ENCODE assay signal across 9 cellular contexts in the genomic region with DNA sequence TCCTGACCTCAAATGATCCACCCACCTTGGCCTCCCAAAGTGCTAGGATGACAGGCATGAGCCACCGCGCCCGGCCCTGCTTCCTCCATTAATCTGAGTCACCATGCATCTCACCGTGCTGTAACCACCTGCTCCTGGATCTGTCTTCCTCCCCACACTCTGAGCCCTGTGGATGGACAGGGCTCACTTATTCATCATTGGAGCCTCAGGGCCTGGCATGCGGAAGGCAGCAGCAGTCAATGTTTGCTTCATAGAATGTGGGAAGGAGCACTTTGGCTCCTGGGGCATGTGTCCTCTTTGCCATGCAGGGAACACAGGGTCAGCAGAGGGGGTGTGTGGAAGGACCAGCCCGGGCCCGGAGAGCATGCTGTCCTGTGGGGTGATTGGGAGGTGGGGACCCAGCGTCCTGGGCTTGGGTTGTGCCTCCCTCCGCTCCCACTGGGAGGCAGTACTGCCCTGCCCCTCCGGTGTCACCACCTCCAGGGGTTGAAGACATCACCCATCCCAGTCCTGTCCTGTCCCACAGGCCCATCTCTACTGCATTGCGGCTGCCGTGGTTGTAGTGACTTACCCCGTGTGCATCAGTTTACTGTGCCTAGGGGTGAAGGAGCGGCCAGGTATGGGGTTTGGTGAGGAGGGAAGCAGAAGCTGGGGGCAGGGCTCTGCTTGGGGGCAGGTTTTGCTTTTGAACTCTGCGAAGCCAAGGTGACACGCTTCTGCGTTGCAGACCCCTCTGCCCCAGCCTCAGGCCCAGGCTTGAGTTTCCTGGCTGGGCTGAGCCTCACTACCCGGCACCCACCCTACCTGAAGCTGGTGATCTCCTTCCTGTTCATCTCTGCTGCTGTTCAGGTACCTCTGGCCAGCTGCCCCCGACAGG. TPM values are rescaled to one million over a fixed set of nuclear protein-coding genes. Genes with fewer than 3 reads are reported as not detected.
A peak's percentile ranks its signal among the peaks of the same experiment; 100 is the strongest.
DNase-seq lines count a peak whose midpoint lies in the region; ATAC-seq and TF ChIP-seq lines count a peak whose summit lies in the region.
"Had no signal": no experiment of that assay in that cellular context is flagged by ENCODE, and none has a peak within 500 bp of the region (broad histone marks: within the 10 kb centered on the region; RNA-seq: fewer than 3 reads in every experiment).

No MANE protein-coding gene starts in this region.

- H3K27me3 ChIP-seq in HL-60 (ENCODE audit: insufficient read depth, poor library complexity, severe bottlenecking) = no peaks in the 10 kb centered on the region

- no peaks in the 10 kb centered on the region for H3K27me3 Mint-ChIP-seq in activated CD8-positive, alpha-beta T cell treated with anti-CD3 and anti-CD28 coated beads, Interleukin-2, amount 10 ng/mL, durations not matched to agents 7 days and 5 days (ENCODE audit: low read depth)
- no peaks in the 10 kb centered on the region for H3K27me3 Mint-ChIP-seq in memory B cell
- H3K27me3 Mint-ChIP-seq: T-cell had no signal

- CTCF ChIA-PET in activated CD8-positive, alpha-beta T cell treated with anti-CD3 and anti-CD28 coated beads, Interleukin-2, amount 10 ng/mL, durations not matched to agents 7 days and 5 days (lab: Charles Lee) = interaction anchor here (1.2 to 1.8 kb wide), 2 partner anchors 11 to 62 kb away, joined by 4 read pairs; no protein-coding TSS in a partner anchor

- no peaks in the 10 kb centered on the region for H3K36me3 Mint-ChIP-seq in activated CD8-positive, alpha-beta T cell treated with anti-CD3 and anti-CD28 coated beads, Interleukin-2, amount 10 ng/mL, durations not matched to agents 7 days and 5 days (ENCODE audit: low read depth)
- H3K36me3 Mint-ChIP-seq in memory B cell = peaks cover 9% of the 10 kb centered on the region

- in situ Hi-C loops in Caki2 (cut with HindIII; ENCODE audit: low pct_unique_long_range_greater_than_20kb, low sequenced_read_pairs) = no loop called here

- H3K9me3 Mint-ChIP-seq in activated CD8-positive, alpha-beta T cell treated with anti-CD3 and anti-CD28 coated beads, Interleukin-2, amount 10 ng/mL, durations not matched to agents 7 days and 5 days (ENCODE audit: insufficient read depth) = no peaks in the 10 kb centered on the region
- no peaks in the 10 kb centered on the region for H3K9me3 Mint-ChIP-seq in memory B cell
- H3K9me3 Mint-ChIP-seq: T-cell had no signal

- H3K4me1 Mint-ChIP-seq in activated CD8-positive, alpha-beta T cell treated with anti-CD3 and anti-CD28 coated beads, Interleukin-2, amount 10 ng/mL, durations not matched to agents 7 days and 5 days (ENCODE audit: low read depth) = no peaks in the 10 kb centered on the region
- H3K4me1 Mint-ChIP-seq in memory B cell = no peaks in the 10 kb centered on the region
- H3K4me1 Mint-ChIP-seq: T-cell had no signal

- TF ChIP-seq CTCF in HL-60 (IDR thresholded peaks at IDR 0.05; ENCODE audit: insufficient read depth, low read length) = peak; percentile 16

- POLR2A ChIA-PET in activated CD8-positive, alpha-beta T cell treated with anti-CD3 and anti-CD28 coated beads, Interleukin-2, amount 10 ng/mL, durations not matched to agents 7 days and 5 days (lab: Charles Lee) = interaction anchor here (0.8 kb wide), 1 partner anchor 197 kb away, joined by 5 read pairs; no protein-coding TSS in a partner anchor

- peak; percentile 57 for ATAC-seq in activated CD8-positive, alpha-beta T cell treated with anti-CD3 and anti-CD28 coated beads, Interleukin-2, amount 10 ng/mL, durations not matched to agents 7 days and 5 days
- peak; percentile 39 for ATAC-seq in memory B cell (ENCODE audit: low read depth)
- no peak for ATAC-seq in HG02763 (IDR thresholded peaks at IDR 0.05; ENCODE audit: unreplicated experiment)
- ATAC-seq: T-cell had no signal

- no peak overlapping the region for H3K27ac ChIP-seq in HL-60 (replicated peaks)

- H3K4me3 ChIP-seq in HL-60 (replicated peaks; ENCODE audit: insufficient read depth, low read length) = no peak overlapping the region

- peak; percentile 44 for DNase-seq in Caki2 (ENCODE audit: low read depth)
- peak in 1 of 2 experiments; percentile 35 for DNase-seq in HL-60 (ENCODE audit: low read depth in 1 of 2, low spot score in 1 of 2)
- DNase-seq in activated CD8-positive, alpha-beta T cell treated with anti-CD3 and anti-CD28 coated beads, Interleukin-2, amount 10 ng/mL, durations not matched to agents 7 days and 5 days = peak; percentile 39
- DNase-seq in memory B cell (ENCODE audit: low spot score in 2 of 2) = no peak
- no peak for DNase-seq in globus pallidus (ENCODE audit: low spot score)
- no peak for DNase-seq in NCI-H2171 treated with DMSO at 0.1 percent for 48 hours (lab: John Stamatoyannopoulos, UW)
- no peak for DNase-seq in retina

- H3K27ac Mint-ChIP-seq in activated CD8-positive, alpha-beta T cell treated with anti-CD3 and anti-CD28 coated beads, Interleukin-2, amount 10 ng/mL, durations not matched to agents 7 days and 5 days = no peak overlapping the region
- no peak overlapping the region for H3K27ac Mint-ChIP-seq in memory B cell
- H3K27ac Mint-ChIP-seq: T-cell had no signal

- H3K4me3 Mint-ChIP-seq in activated CD8-positive, alpha-beta T cell treated with anti-CD3 and anti-CD28 coated beads, Interleukin-2, amount 10 ng/mL, durations not matched to agents 7 days and 5 days = no peak overlapping the region
- H3K4me3 Mint-ChIP-seq in memory B cell = no peak overlapping the region
- H3K4me3 Mint-ChIP-seq: T-cell had no signal

RNA-seq across cellular contexts. Expression of gene MFSD2B, which starts 11.5 kb away (rescaled TPM):
- total RNA-seq in Caki2 (2014; rRNA removed; shearing (Covaris generic); ENCODE audit: low replicate concordance) = not detected in 2 replicates
- under 1 TPM; 0.34 to 0.44 TPM for total RNA-seq in activated CD8-positive, alpha-beta T cell treated with anti-CD3 and anti-CD28 coated beads, Interleukin-2, amount 10 ng/mL, durations not matched to agents 7 days and 5 days

RNA-seq across cellular contexts. Expression of gene WDCP, which starts 25.8 kb away (rescaled TPM):
- 10.0 and 10.6 TPM in 2 replicates for total RNA-seq in Caki2 (2014; rRNA removed; shearing (Covaris generic); ENCODE audit: low replicate concordance)
- 10 to 100 TPM; 23.2 to 24.1 TPM for total RNA-seq in activated CD8-positive, alpha-beta T cell treated with anti-CD3 and anti-CD28 coated beads, Interleukin-2, amount 10 ng/mL, durations not matched to agents 7 days and 5 days

RNA-seq across cellular contexts. Expression of gene FKBP1B, which starts 28.2 kb away (rescaled TPM):
- total RNA-seq in Caki2 (2014; rRNA removed; shearing (Covaris generic); ENCODE audit: low replicate concordance) = 8.2 and 12.5 TPM in 2 replicates
- total RNA-seq in activated CD8-positive, alpha-beta T cell treated with anti-CD3 and anti-CD28 coated beads, Interleukin-2, amount 10 ng/mL, durations not matched to agents 7 days and 5 days = 1 to 10 TPM; 3.2 to 3.4 TPM

RNA-seq across cellular contexts. Expression of gene SF3B6, which starts 54.8 kb away (rescaled TPM):
- 239 and 275 TPM in 2 replicates for total RNA-seq in Caki2 (2014; rRNA removed; shearing (Covaris generic); ENCODE audit: low replicate concordance)
- 10 to 100 TPM; 94.6 to 96.2 TPM for total RNA-seq in activated CD8-positive, alpha-beta T cell treated with anti-CD3 and anti-CD28 coated beads, Interleukin-2, amount 10 ng/mL, durations not matched to agents 7 days and 5 days

Comparison
In these comparisons a context has a peak if more than half of its experiments do, and no peak if none do; other contexts are left out.
1. DNase-seq: peak in Caki2 (single experiment) and activated CD8-positive, alpha-beta T cell treated with anti-CD3 and anti-CD28 coated beads, Interleukin-2, amount 10 ng/mL, durations not matched to agents 7 days and 5 days (single experiment); none in memory B cell (0 of 2), globus pallidus (single experiment), NCI-H2171 treated with DMSO at 0.1 percent for 48 hours (single experiment) and retina (single experiment).